1 cellular context compared by ENCODE assay signal in genomic region chr11:59207988-59208432, GRCh38.
TF ChIP-seq lines count a peak whose summit lies in the region.

No MANE protein-coding gene starts in this region.

TF ChIP-seq in K562, 482 proteins besides CTCF, POLR2A, EP300 and RAD21 (continued from another document):
- TF ChIP-seq TCF3 (CRISPR knock-in tag; IDR thresholded peaks at IDR 0.05) (peak; percentile 60), FOXJ2 (tag; IDR thresholded peaks at IDR 0.05) (no peak), PKNOX1 (IDR thresholded peaks at IDR 0.05) (no peak), YBX1 (IDR thresholded peaks at IDR 0.05) (no peak), ZNF507 (tag; conservative IDR thresholded peaks at IDR 0.05) (no peak), CREB1 (IDR thresholded peaks at IDR 0.05) (no peak), CREB1 (CRISPR knock-in tag; IDR thresholded peaks at IDR 0.05) (no peak), MYC (IDR thresholded peaks at IDR 0.05; ENCODE audit: low read depth, low read length) (no peak), MYC (CRISPR knock-in tag; IDR thresholded peaks at IDR 0.05; ENCODE audit: borderline replicate concordance, low read depth) (no peak), CHD4 (IDR thresholded peaks at IDR 0.05; ENCODE audit: insufficient read depth, insufficient replicate concordance, low read depth, low read length, poor library complexity, severe bottlenecking) (no peak), EWSR1 (IDR thresholded peaks at IDR 0.05; ENCODE audit: borderline replicate concordance, low read depth, partially characterized antibody) (no peak), ZMIZ1 (IDR thresholded peaks at IDR 0.05; ENCODE audit: low read depth in 2 of 2, low read length in 2 of 2) (no peak), ZFP30 (CRISPR knock-in tag; IDR thresholded peaks at IDR 0.05; ENCODE audit: borderline replicate concordance) (no peak), SMARCE1 (IDR thresholded peaks at IDR 0.05) (no peak), TAL1 (IDR thresholded peaks at IDR 0.05) (peak; percentile 43), CHCHD3 (CRISPR knock-in tag; IDR thresholded peaks at IDR 0.05) (no peak), EGR1 (conservative IDR thresholded peaks at IDR 0.05) (peak; percentile 68), SIN3A (IDR thresholded peaks at IDR 0.05; ENCODE audit: borderline replicate concordance in 2 of 2, control insufficient read depth in 1 of 2, low read depth in 2 of 2, low read length in 2 of 2) (no peak), CBFA2T3 (IDR thresholded peaks at IDR 0.05) (peak; percentile 61), ZNF764 (CRISPR knock-in tag; IDR thresholded peaks at IDR 0.05; ENCODE audit: low read depth) (peak; percentile 73), ZNF280A (IDR thresholded peaks at IDR 0.05; ENCODE audit: low read depth, partially characterized antibody) (no peak), BDP1 (IDR thresholded peaks at IDR 0.05; ENCODE audit: insufficient read depth, insufficient read length) (no peak), SMC3 (conservative IDR thresholded peaks at IDR 0.05; ENCODE audit: insufficient read depth, low read depth, low read length) (peak; percentile 40; the same call in 1 of the 2 replicates), ZNF785 (CRISPR knock-in tag; IDR thresholded peaks at IDR 0.05) (no peak), STAG1 (CRISPR knock-in tag; IDR thresholded peaks at IDR 0.05; ENCODE audit: borderline replicate concordance) (no peak), ZBTB12 (CRISPR knock-in tag; IDR thresholded peaks at IDR 0.05) (no peak), ETS2 (tag; IDR thresholded peaks at IDR 0.05; ENCODE audit: borderline replicate concordance, poor library complexity, severe bottlenecking) (no peak), MYBL2 (IDR thresholded peaks at IDR 0.05; ENCODE audit: low read depth) (no peak), MYBL2 (CRISPR knock-in tag; IDR thresholded peaks at IDR 0.05; ENCODE audit: borderline replicate concordance) (no peak), RBBP5 (IDR thresholded peaks at IDR 0.05; ENCODE audit: borderline replicate concordance, insufficient read depth, low read length, poor library complexity, severe bottlenecking) (no peak), ZNF449 (CRISPR knock-in tag; IDR thresholded peaks at IDR 0.05) (no peak), HEY1 (CRISPR knock-in tag; IDR thresholded peaks at IDR 0.05; ENCODE audit: borderline replicate concordance) (no peak), ZNF263 (CRISPR knock-in tag; IDR thresholded peaks at IDR 0.05; ENCODE audit: borderline replicate concordance) (no peak), CBFA2T2 (conservative IDR thresholded peaks at IDR 0.05) (peak; percentile 39), SNAPC5 (CRISPR knock-in tag; IDR thresholded peaks at IDR 0.05) (no peak)
- TF ChIP-seq, protein P1, sequence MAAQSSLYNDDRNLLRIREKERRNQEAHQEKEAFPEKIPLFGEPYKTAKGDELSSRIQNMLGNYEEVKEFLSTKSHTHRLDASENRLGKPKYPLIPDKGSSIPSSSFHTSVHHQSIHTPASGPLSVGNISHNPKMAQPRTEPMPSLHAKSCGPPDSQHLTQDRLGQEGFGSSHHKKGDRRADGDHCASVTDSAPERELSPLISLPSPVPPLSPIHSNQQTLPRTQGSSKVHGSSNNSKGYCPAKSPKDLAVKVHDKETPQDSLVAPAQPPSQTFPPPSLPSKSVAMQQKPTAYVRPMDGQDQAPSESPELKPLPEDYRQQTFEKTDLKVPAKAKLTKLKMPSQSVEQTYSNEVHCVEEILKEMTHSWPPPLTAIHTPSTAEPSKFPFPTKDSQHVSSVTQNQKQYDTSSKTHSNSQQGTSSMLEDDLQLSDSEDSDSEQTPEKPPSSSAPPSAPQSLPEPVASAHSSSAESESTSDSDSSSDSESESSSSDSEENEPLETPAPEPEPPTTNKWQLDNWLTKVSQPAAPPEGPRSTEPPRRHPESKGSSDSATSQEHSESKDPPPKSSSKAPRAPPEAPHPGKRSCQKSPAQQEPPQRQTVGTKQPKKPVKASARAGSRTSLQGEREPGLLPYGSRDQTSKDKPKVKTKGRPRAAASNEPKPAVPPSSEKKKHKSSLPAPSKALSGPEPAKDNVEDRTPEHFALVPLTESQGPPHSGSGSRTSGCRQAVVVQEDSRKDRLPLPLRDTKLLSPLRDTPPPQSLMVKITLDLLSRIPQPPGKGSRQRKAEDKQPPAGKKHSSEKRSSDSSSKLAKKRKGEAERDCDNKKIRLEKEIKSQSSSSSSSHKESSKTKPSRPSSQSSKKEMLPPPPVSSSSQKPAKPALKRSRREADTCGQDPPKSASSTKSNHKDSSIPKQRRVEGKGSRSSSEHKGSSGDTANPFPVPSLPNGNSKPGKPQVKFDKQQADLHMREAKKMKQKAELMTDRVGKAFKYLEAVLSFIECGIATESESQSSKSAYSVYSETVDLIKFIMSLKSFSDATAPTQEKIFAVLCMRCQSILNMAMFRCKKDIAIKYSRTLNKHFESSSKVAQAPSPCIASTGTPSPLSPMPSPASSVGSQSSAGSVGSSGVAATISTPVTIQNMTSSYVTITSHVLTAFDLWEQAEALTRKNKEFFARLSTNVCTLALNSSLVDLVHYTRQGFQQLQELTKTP (IDR thresholded peaks at IDR 0.05; ENCODE audit: low read depth in 1 of 2, partially characterized antibody in 2 of 2): no peak
- TF ChIP-seq, protein P2, sequence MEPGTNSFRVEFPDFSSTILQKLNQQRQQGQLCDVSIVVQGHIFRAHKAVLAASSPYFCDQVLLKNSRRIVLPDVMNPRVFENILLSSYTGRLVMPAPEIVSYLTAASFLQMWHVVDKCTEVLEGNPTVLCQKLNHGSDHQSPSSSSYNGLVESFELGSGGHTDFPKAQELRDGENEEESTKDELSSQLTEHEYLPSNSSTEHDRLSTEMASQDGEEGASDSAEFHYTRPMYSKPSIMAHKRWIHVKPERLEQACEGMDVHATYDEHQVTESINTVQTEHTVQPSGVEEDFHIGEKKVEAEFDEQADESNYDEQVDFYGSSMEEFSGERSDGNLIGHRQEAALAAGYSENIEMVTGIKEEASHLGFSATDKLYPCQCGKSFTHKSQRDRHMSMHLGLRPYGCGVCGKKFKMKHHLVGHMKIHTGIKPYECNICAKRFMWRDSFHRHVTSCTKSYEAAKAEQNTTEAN (CRISPR knock-in tag; IDR thresholded peaks at IDR 0.05): no peak
